ENCODE assay signal across 1 cellular context in genomic region chr17:16477666-16478065, GRCh38.
TF ChIP-seq lines count a peak whose summit lies in the region.

No MANE protein-coding gene starts in this region.

TF ChIP-seq in HepG2, 621 proteins besides CTCF, POLR2A, EP300 and RAD21 (continued from another document):
- no peak for TF ChIP-seq ZNF407 (CRISPR knock-in tag; IDR thresholded peaks at IDR 0.05; ENCODE audit: not compliant biosample characterization)
- TF ChIP-seq THYN1 (CRISPR knock-in tag; IDR thresholded peaks at IDR 0.05; ENCODE audit: borderline replicate concordance, low read depth), result no peak
- no peak for TF ChIP-seq GABPB1 (CRISPR knock-in tag; IDR thresholded peaks at IDR 0.05)
- TF ChIP-seq TSC22D2 (CRISPR knock-in tag; IDR thresholded peaks at IDR 0.05; ENCODE audit: borderline replicate concordance), result no peak
- TF ChIP-seq CERS6 (CRISPR knock-in tag; IDR thresholded peaks at IDR 0.05), result no peak
- TF ChIP-seq ZNF670 (CRISPR knock-in tag; IDR thresholded peaks at IDR 0.05; ENCODE audit: borderline replicate concordance), result no peak
- no peak for TF ChIP-seq BRCA1 (CRISPR knock-in tag; IDR thresholded peaks at IDR 0.05)
- no peak for TF ChIP-seq ZNF766 (CRISPR knock-in tag; IDR thresholded peaks at IDR 0.05; ENCODE audit: borderline replicate concordance)
- no peak for TF ChIP-seq HNF4G (IDR thresholded peaks at IDR 0.05; ENCODE audit: borderline replicate concordance, low read depth, low read length)
- TF ChIP-seq HNF4G (CRISPR knock-in tag; IDR thresholded peaks at IDR 0.05; ENCODE audit: borderline replicate concordance, low read depth), result no peak
- no peak for TF ChIP-seq HOXA7 (CRISPR knock-in tag; IDR thresholded peaks at IDR 0.05)
- TF ChIP-seq CENPBD1 (CRISPR knock-in tag; IDR thresholded peaks at IDR 0.05; ENCODE audit: borderline replicate concordance, low read depth), result no peak
- TF ChIP-seq KLF9 (CRISPR knock-in tag; IDR thresholded peaks at IDR 0.05; ENCODE audit: low read depth), result no peak
- no peak for TF ChIP-seq SIN3A (IDR thresholded peaks at IDR 0.05; ENCODE audit: borderline replicate concordance, low read depth, low read length)
- TF ChIP-seq ZNF75D (CRISPR knock-in tag; IDR thresholded peaks at IDR 0.05; ENCODE audit: borderline replicate concordance), result no peak
- TF ChIP-seq ATM (IDR thresholded peaks at IDR 0.05; ENCODE audit: borderline replicate concordance), result no peak
